ENCODE assay signal across 35 cellular contexts in genomic region chr4:64767547-64767946, GRCh38.
"Had no signal": no experiment of that assay in that cellular context is flagged by ENCODE, and none has a peak within 500 bp of the region (broad histone marks: within the 10 kb centered on the region; RNA-seq: fewer than 3 reads in every experiment).

No MANE protein-coding gene starts in this region.

- H3K4me2 ChIP-seq: KMS-11 had no signal

- H3K9me3 ChIP-seq: MG63 had no signal

- H3K27me3 ChIP-seq: MG63 had no signal

- H3K27ac ChIP-seq: KMS-11 had no signal

- H3K36me3 ChIP-seq: MG63 had no signal

- H3K9ac ChIP-seq: KMS-11 had no signal

- H3K4me3 ChIP-seq: MG63 had no signal

- DNase-seq: Karpas-422, Kasumi-1, MG63, MM.1S, MV-4-11, NCI-H1048, NCI-H1092, NCI-H1092 treated with DMSO at 0.1 percent for 48 hours, NCI-H1105, NCI-H1105 treated with DMSO at 0.1 percent for 48 hours, NCI-H1417, NCI-H1417 treated with DMSO at 0.1 percent for 48 hours, NCI-H1436, NCI-H146, NCI-H1694, NCI-H1694 treated with DMSO at 0.1 percent for 48 hours, NCI-H187, NCI-H187 treated with DMSO at 0.1 percent for 48 hours, NCI-H1930, NCI-H2029, NCI-H2029 treated with DMSO at 0.1 percent for 48 hours, NCI-H2081, NCI-H2081 treated with DMSO at 0.1 percent for 48 hours, NCI-H2107, NCI-H2171, NCI-H2171 treated with DMSO at 0.1 percent for 48 hours, NCI-H2227 treated with DMSO at 0.1 percent for 48 hours, NCI-H226, NCI-H345, NCI-H446, NCI-H446 treated with DMSO at 0.1 percent for 48 hours, NCI-H510A, NCI-H510A treated with DMSO at 0.1 percent for 48 hours, NCI-H524 had no signal
